Comparison of ENCODE assay signal across 8 cellular contexts in genomic region chr13:21673592-21674270, GRCh38. TPM values are rescaled to one million over a fixed set of nuclear protein-coding genes. Genes with fewer than 3 reads are reported as not detected.
A peak's percentile ranks its signal among the peaks of the same experiment; 100 is the strongest.
DNase-seq lines count a peak whose midpoint lies in the region; ATAC-seq and TF ChIP-seq lines count a peak whose summit lies in the region.

No MANE protein-coding gene starts in this region.

- peaks cover 43 to 72% (median 63%) of the 10 kb centered on the region in 4 donors for H3K4me1 ChIP-seq in esophagus muscularis mucosa

- TF ChIP-seq POLR2A in NB4 (IDR thresholded peaks at IDR 0.05; ENCODE audit: extremely low read depth, insufficient read length) (no peak), esophagus muscularis mucosa (IDR thresholded peaks at IDR 0.05; ENCODE audit: low read depth) (no peak)

- in situ Hi-C loops in G401 (cut with HindIII; ENCODE audit: low sequenced_read_pairs): no loop called here

- peak; percentile 32 for ATAC-seq in GM21528 (IDR thresholded peaks at IDR 0.05; ENCODE audit: low FRiP score, unreplicated experiment)
- peak; percentile 17 to 20 for ATAC-seq in naive thymus-derived CD8-positive, alpha-beta T cell
- ATAC-seq in HG03457 (IDR thresholded peaks at IDR 0.05; ENCODE audit: unreplicated experiment): no peak

- peak overlapping the region in 9 of 10 donors; percentile 24 to 85 (median 63) for H3K27ac Mint-ChIP-seq in naive thymus-derived CD8-positive, alpha-beta T cell

- intact Hi-C loops in esophagus muscularis mucosa (cut with DNase I): no loop called here

- no peak for TF ChIP-seq EP300 in esophagus muscularis mucosa (IDR thresholded peaks at IDR 0.05)

- H3K4me3 Mint-ChIP-seq in naive thymus-derived CD8-positive, alpha-beta T cell: peak overlapping the region; percentile 82 to 97 (median 94)

- DNase-seq in G401 (ENCODE audit: low spot score) (peak; percentile 76), NB4 (ENCODE audit: low read depth) (peak; percentile 66), esophagus muscularis mucosa (ENCODE audit: extremely low spot score) (no peak), SIG-M5 (lab: John Stamatoyannopoulos, UW) (no peak)
- DNase-seq in activated CD8-positive, alpha-beta memory T cell treated with anti-CD3 and anti-CD28 coated beads for 24 hours: peak; percentile 79
- peak in 9 of 10 donors; percentile 26 to 70 (median 52) for DNase-seq in naive thymus-derived CD8-positive, alpha-beta T cell

- TF ChIP-seq CTCF in NB4 (IDR thresholded peaks at IDR 0.05; ENCODE audit: low read depth, low read length) (no peak), esophagus muscularis mucosa (IDR thresholded peaks at IDR 0.05) (peak in 2 of 3 experiments; percentile 6 to 34)

- no peaks in the 10 kb centered on the region for H3K9me3 Mint-ChIP-seq in naive thymus-derived CD8-positive, alpha-beta T cell

- H3K36me3 Mint-ChIP-seq in naive thymus-derived CD8-positive, alpha-beta T cell: no peaks in the 10 kb centered on the region

- 0% methylated on average over 27 of the region's 74 CpGs for WGBS in esophagus muscularis mucosa

- H3K36me3 ChIP-seq in esophagus muscularis mucosa: no peaks in the 10 kb centered on the region

- H3K4me3 ChIP-seq in NB4 (ENCODE audit: low read depth, low read length) (peak overlapping the region; percentile 38), esophagus muscularis mucosa (peak overlapping the region; percentile 60 to 77 (median 66))

- peaks cover 16 to 53% (median 41%) of the 10 kb centered on the region in 4 donors for H3K4me1 Mint-ChIP-seq in naive thymus-derived CD8-positive, alpha-beta T cell

- POLR2A ChIA-PET in naive thymus-derived CD8-positive, alpha-beta T cell (lab: Charles Lee): interaction anchor here (0.7 to 5.4 kb wide), 6 partner anchors 13 to 576 kb away, joined by 3 to 27 read pairs (median 4); partner anchors contain the start of gene MICU2

- H3K9me3 ChIP-seq in esophagus muscularis mucosa: no peaks in the 10 kb centered on the region

- H3K27me3 ChIP-seq in esophagus muscularis mucosa: peaks cover 0 to 86% (median 43%) of the 10 kb centered on the region in 4 donors

- H3K27ac ChIP-seq in esophagus muscularis mucosa (replicated peaks in 1 of 4): peak overlapping the region in 2 of 4 donors; percentile 36 to 52

- peaks cover 0 to 25% (median 4%) of the 10 kb centered on the region in 5 donors for H3K27me3 Mint-ChIP-seq in naive thymus-derived CD8-positive, alpha-beta T cell

RNA-seq across cellular contexts. Expression of gene FGF9, which starts 2.9 kb away (rescaled TPM):
- not detected in 2 replicates for total RNA-seq in G401 (2014; rRNA removed; shearing (Covaris generic))
- 1 to 10 TPM in 3 of 4 donors, under 1 TPM in 1; 0.50 to 1.9 (median 1.5) TPM for total RNA-seq in esophagus muscularis mucosa
- 1 to 10 TPM; 4.6 to 5.0 TPM for total RNA-seq in naive thymus-derived CD8-positive, alpha-beta T cell
- polyA plus RNA-seq in naive thymus-derived CD8-positive, alpha-beta T cell: 1 to 10 TPM; 1.3 to 3.5 (median 1.9) TPM

Comparison
In these comparisons a context has a peak if more than half of its experiments do, and no peak if none do; other contexts are left out.
1. DNase-seq: peak in G401 (single experiment), NB4 (single experiment), activated CD8-positive, alpha-beta memory T cell treated with anti-CD3 and anti-CD28 coated beads for 24 hours (single experiment) and naive thymus-derived CD8-positive, alpha-beta T cell (9 of 10); none in esophagus muscularis mucosa (single experiment) and SIG-M5 (single experiment).